In genomic region chr3:57951106-57951882, GRCh38 we compare ENCODE assay signal across 8 cellular contexts. TPM values are rescaled to one million over a fixed set of nuclear protein-coding genes. Genes with fewer than 3 reads are reported as not detected.
A peak's percentile ranks its signal among the peaks of the same experiment; 100 is the strongest.
DNase-seq lines count a peak whose midpoint lies in the region; ATAC-seq and TF ChIP-seq lines count a peak whose summit lies in the region.

No MANE protein-coding gene starts in this region.

- POLR2A ChIA-PET in BJ (lab: Charles Lee): no interaction called here

- H3K4me3 ChIP-seq in BJ (ENCODE audit: low read depth, low read length): no peak overlapping the region
- H3K4me3 ChIP-seq in NB4 (ENCODE audit: low read depth, low read length): no peak overlapping the region
- H3K4me3 ChIP-seq in choroid plexus epithelial cell (ENCODE audit: low read depth, low read length): no peak overlapping the region
- no peak overlapping the region for H3K4me3 ChIP-seq in right lobe of liver
- no peak overlapping the region for H3K4me3 ChIP-seq in suprapubic skin

- TF ChIP-seq POLR2A in NB4 (IDR thresholded peaks at IDR 0.05; ENCODE audit: extremely low read depth, insufficient read length): no peak
- TF ChIP-seq POLR2A in right lobe of liver (IDR thresholded peaks at IDR 0.05): no peak
- no peak for TF ChIP-seq POLR2A in suprapubic skin (IDR thresholded peaks at IDR 0.05)

- peak; percentile 19 for DNase-seq in BJ (ENCODE audit: low read depth)
- DNase-seq in NB4 (ENCODE audit: low read depth): peak; percentile 94
- DNase-seq in choroid plexus epithelial cell (ENCODE audit: low read depth): peak; percentile 78
- peak; percentile 52 to 55 (median 55) for DNase-seq in right lobe of liver
- DNase-seq in suprapubic skin (ENCODE audit: low spot score in 2 of 2): peak; percentile 65 to 76
- DNase-seq in NCI-H187 (lab: John Stamatoyannopoulos, UW): no peak
- no peak for DNase-seq in NCI-H526 (lab: John Stamatoyannopoulos, UW)
- no peak for DNase-seq in NCI-H345 treated with DMSO at 0.1 percent for 48 hours (lab: John Stamatoyannopoulos, UW; ENCODE audit: unreplicated experiment)

- H3K4me1 ChIP-seq in right lobe of liver (peaks cover 0 to 4% (median 0%) of the 10 kb centered on the region in 4 donors), suprapubic skin (peaks cover 30% of the 10 kb centered on the region)

- intact Hi-C loops in right lobe of liver (cut with DNase I): no loop called here

- H3K27me3 ChIP-seq in BJ (ENCODE audit: control insufficient read depth, insufficient read depth, low read length): no peaks in the 10 kb centered on the region
- H3K27me3 ChIP-seq in right lobe of liver: no peaks in the 10 kb centered on the region
- H3K27me3 ChIP-seq in suprapubic skin: no peaks in the 10 kb centered on the region

- ATAC-seq in right lobe of liver: peak; percentile 82 to 91 (median 86)

- CTCF ChIA-PET in BJ (lab: Yijun Ruan, JAX): interaction anchor here (1.1 to 2.0 kb wide), 4 partner anchors 10 to 17 kb away, joined by 3 to 5 read pairs (median 4); no protein-coding TSS in a partner anchor

- H3K9me3 ChIP-seq in right lobe of liver: no peaks in the 10 kb centered on the region
- H3K9me3 ChIP-seq in suprapubic skin: no peaks in the 10 kb centered on the region

- H3K36me3 ChIP-seq in BJ (ENCODE audit: control insufficient read depth, insufficient read depth, low read length): no peaks in the 10 kb centered on the region
- H3K36me3 ChIP-seq in right lobe of liver: no peaks in the 10 kb centered on the region
- no peaks in the 10 kb centered on the region for H3K36me3 ChIP-seq in suprapubic skin

- TF ChIP-seq CTCF in BJ (IDR thresholded peaks at IDR 0.05; ENCODE audit: insufficient read depth, low read depth, low read length) (no peak), NB4 (IDR thresholded peaks at IDR 0.05; ENCODE audit: low read depth, low read length) (no peak), choroid plexus epithelial cell (conservative IDR thresholded peaks at IDR 0.05; ENCODE audit: low read depth, low read length) (no peak), right lobe of liver (IDR thresholded peaks at IDR 0.05) (no peak), suprapubic skin (IDR thresholded peaks at IDR 0.05) (no peak)

- no peak for TF ChIP-seq EP300 in suprapubic skin (IDR thresholded peaks at IDR 0.05)

- H3K27ac ChIP-seq in right lobe of liver (peak overlapping the region; percentile 16 to 67 (median 63)), suprapubic skin (peak overlapping the region; percentile 78)

- 34% methylated on average over 6 of the region's 8 CpGs for WGBS in right lobe of liver (ENCODE audit: insufficient coverage, low coverage, low lambda C conversion rate, missing lambda C conversion rate)
- WGBS in suprapubic skin: 36% methylated on average over 8 of the region's 8 CpGs

RNA-seq across cellular contexts. Expression of gene FLNB, which starts 56.9 kb away (rescaled TPM):
- polyA plus RNA-seq in BJ (2011; rRNA removed): 73.7 and 111 TPM in 2 replicates
- polyA minus RNA-seq in BJ (2011; rRNA and poly(A)+ RNA removed): 166 and 189 TPM in 2 replicates
- 100 to 1,000 TPM in 2 of 6 experiments, 10 to 100 TPM in 4; 48.4 to 109 (median 97.8) TPM for total RNA-seq in right lobe of liver
- 100 to 1,000 TPM; 143 to 186 (median 150) TPM for total RNA-seq in suprapubic skin

Comparison
In these comparisons a context has a peak if more than half of its experiments do, and no peak if none do; other contexts are left out.
1. DNase-seq: peak in BJ (single experiment), NB4 (single experiment), choroid plexus epithelial cell (single experiment), right lobe of liver (3 of 3) and suprapubic skin (2 of 2); none in NCI-H187 (0 of 2), NCI-H526 (0 of 2) and NCI-H345 treated with DMSO at 0.1 percent for 48 hours (single experiment).